In genomic region chr12:52539024-52539820, GRCh38 we compare ENCODE assay signal across 11 cellular contexts. TPM values are rescaled to one million over a fixed set of nuclear protein-coding genes. Genes with fewer than 3 reads are reported as not detected.
DNase-seq lines count a peak whose midpoint lies in the region; ATAC-seq, FAIRE-seq and TF ChIP-seq lines count a peak whose summit lies in the region.
"Had no signal": no experiment of that assay in that cellular context is flagged by ENCODE, and none has a peak within 500 bp of the region (broad histone marks: within the 10 kb centered on the region; RNA-seq: fewer than 3 reads in every experiment).

No MANE protein-coding gene starts in this region.

- DNase-seq in NCI-H2081 (lab: John Stamatoyannopoulos, UW) (peak; percentile 31 to 53), NCI-H2081 treated with DMSO at 0.1 percent for 48 hours (lab: John Stamatoyannopoulos, UW) (no peak), NCI-H510A (lab: John Stamatoyannopoulos, UW) (peak; percentile 55), epithelial cell of esophagus (ENCODE audit: low read depth) (peak; percentile 65), urothelium cell line (ENCODE audit: low spot score) (peak; percentile 86), immature natural killer cell (no peak)
- DNase-seq in stimulated activated CD4-positive, alpha-beta T cell treated with anti-CD3 and anti-CD28 coated beads, Interleukin-1b, Interleukin-23, amount 100 ng/mL, for 48 hours: no peak
- DNase-seq in stimulated activated naive CD8-positive, alpha-beta T cell treated with anti-CD3 and anti-CD28 coated beads, Interleukin-15, amount 100 ng/mL, for 72 hours: no peak
- DNase-seq: activated CD4-positive, alpha-beta T cell treated with anti-CD3 and anti-CD28 coated beads for 36 hours had no signal

- H3K4me3 Mint-ChIP-seq in stimulated activated naive CD8-positive, alpha-beta T cell treated with anti-CD3 and anti-CD28 coated beads, Interleukin-15, amount 100 ng/mL, for 72 hours: no peak overlapping the region
- H3K4me3 Mint-ChIP-seq in immature natural killer cell: no peak overlapping the region
- H3K4me3 Mint-ChIP-seq: activated CD4-positive, alpha-beta T cell treated with anti-CD3 and anti-CD28 coated beads for 36 hours had no signal

- H3K36me3 Mint-ChIP-seq in immature natural killer cell: peaks cover 0 to 4% (median 0%) of the 10 kb centered on the region in 3 donors

- no peak for ATAC-seq in stimulated activated naive CD8-positive, alpha-beta T cell treated with anti-CD3 and anti-CD28 coated beads, Interleukin-15, amount 100 ng/mL, for 72 hours
- ATAC-seq: activated CD4-positive, alpha-beta T cell treated with anti-CD3 and anti-CD28 coated beads for 36 hours had no signal

- H3K9me3 Mint-ChIP-seq in stimulated activated naive CD8-positive, alpha-beta T cell treated with anti-CD3 and anti-CD28 coated beads, Interleukin-15, amount 100 ng/mL, for 72 hours: no peaks in the 10 kb centered on the region
- H3K9me3 Mint-ChIP-seq in immature natural killer cell: no peaks in the 10 kb centered on the region

- peaks cover 10% of the 10 kb centered on the region for H3K4me1 Mint-ChIP-seq in stimulated activated naive CD8-positive, alpha-beta T cell treated with anti-CD3 and anti-CD28 coated beads, Interleukin-15, amount 100 ng/mL, for 72 hours
- H3K4me1 Mint-ChIP-seq in immature natural killer cell: peaks cover 10 to 19% of the 10 kb centered on the region in 2 donors

- no peak overlapping the region for H3K27ac Mint-ChIP-seq in stimulated activated naive CD8-positive, alpha-beta T cell treated with anti-CD3 and anti-CD28 coated beads, Interleukin-15, amount 100 ng/mL, for 72 hours
- H3K27ac Mint-ChIP-seq in immature natural killer cell: peak overlapping the region in 1 of 6 donors; percentile 30
- H3K27ac Mint-ChIP-seq: activated CD4-positive, alpha-beta T cell treated with anti-CD3 and anti-CD28 coated beads for 36 hours had no signal

- no peak overlapping the region for H3K4me3 ChIP-seq in epithelial cell of esophagus (ENCODE audit: low read length)
- H3K4me3 ChIP-seq: ascending aorta had no signal

- no peaks in the 10 kb centered on the region for H3K27me3 Mint-ChIP-seq in stimulated activated naive CD8-positive, alpha-beta T cell treated with anti-CD3 and anti-CD28 coated beads, Interleukin-15, amount 100 ng/mL, for 72 hours
- H3K27me3 Mint-ChIP-seq in immature natural killer cell (ENCODE audit: low read depth in 3 of 3): peaks cover 2 to 5% (median 3%) of the 10 kb centered on the region in 3 donors
- H3K27me3 Mint-ChIP-seq: activated CD4-positive, alpha-beta T cell treated with anti-CD3 and anti-CD28 coated beads for 36 hours had no signal

- no peak for TF ChIP-seq CTCF in epithelial cell of esophagus (IDR thresholded peaks at IDR 0.05; ENCODE audit: insufficient read depth, low read depth, low read length, missing control alignments)

- peak; percentile 46 for FAIRE-seq in urothelium cell line (lab: Jason Lieb, UNC)
- FAIRE-seq: RCC 7860 had no signal

RNA-seq across cellular contexts. Expression of gene KRT71, which starts 13.7 kb away (rescaled TPM):
- not detected for polyA plus RNA-seq in immature natural killer cell

RNA-seq across cellular contexts. Expression of gene KRT5, which starts 19.0 kb away (rescaled TPM):
- polyA plus RNA-seq in immature natural killer cell: not detected

RNA-seq across cellular contexts. Expression of gene KRT74, which starts 34.4 kb away (rescaled TPM):
- not detected for polyA plus RNA-seq in immature natural killer cell

RNA-seq across cellular contexts. Expression of gene KRT6A, which starts 46.2 kb away (rescaled TPM):
- polyA plus RNA-seq in immature natural killer cell: not detected

Comparison
In these comparisons a context has a peak if more than half of its experiments do, and no peak if none do; other contexts are left out.
1. DNase-seq: peak in NCI-H2081 (2 of 2), NCI-H510A (single experiment), epithelial cell of esophagus (single experiment) and urothelium cell line (single experiment); none in NCI-H2081 treated with DMSO at 0.1 percent for 48 hours (single experiment), stimulated activated CD4-positive, alpha-beta T cell treated with anti-CD3 and anti-CD28 coated beads, Interleukin-1b, Interleukin-23, amount 100 ng/mL, for 48 hours (single experiment), stimulated activated naive CD8-positive, alpha-beta T cell treated with anti-CD3 and anti-CD28 coated beads, Interleukin-15, amount 100 ng/mL, for 72 hours (0 of 2) and immature natural killer cell (0 of 3).